8 cellular contexts compared by ENCODE assay signal in the genomic region with DNA sequence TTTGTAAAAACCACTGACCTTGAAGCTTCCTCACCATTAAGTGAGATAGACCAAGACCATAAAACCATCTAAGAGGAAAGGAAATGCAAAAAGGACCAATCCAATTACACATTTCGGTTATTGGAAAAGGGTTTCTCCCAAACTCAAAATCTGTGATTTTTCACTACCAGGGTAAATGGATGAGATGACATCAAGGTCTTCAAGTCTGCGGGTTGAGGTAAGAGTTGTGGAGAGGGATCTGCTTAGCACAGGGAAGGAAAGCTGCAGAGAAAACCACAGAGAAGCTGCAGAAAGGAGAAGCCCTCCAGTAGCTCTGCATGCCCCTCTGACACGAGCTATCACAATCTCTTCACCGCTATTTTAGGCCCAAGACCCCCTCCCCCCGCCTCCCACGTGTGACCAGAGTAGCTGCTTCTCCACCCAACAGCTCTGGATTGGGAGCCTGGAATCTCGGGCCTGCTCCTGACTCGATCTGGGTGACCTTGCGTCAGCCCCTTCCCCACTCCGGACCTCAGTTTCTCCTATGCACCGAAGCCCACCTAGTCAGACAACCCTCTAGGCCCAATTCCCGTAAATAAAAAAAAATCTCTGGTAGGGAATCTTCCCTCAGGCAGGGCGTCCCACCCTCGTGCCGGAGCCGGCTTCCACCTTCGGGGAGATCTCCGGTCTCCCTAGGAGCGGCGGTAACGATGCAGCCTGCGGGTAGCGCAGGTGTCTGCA. TPM values are rescaled to one million over a fixed set of nuclear protein-coding genes. Genes with fewer than 3 reads are reported as not detected.
DNase-seq lines count a peak whose midpoint lies in the region; ATAC-seq and TF ChIP-seq lines count a peak whose summit lies in the region.

No MANE protein-coding gene starts in this region.

- no peaks in the 10 kb centered on the region for H3K9me3 ChIP-seq in smooth muscle cell (replicated peaks; ENCODE audit: low read depth)

- H3K4me2 ChIP-seq in smooth muscle cell, result peak overlapping the region; percentile 86

- no peak for TF ChIP-seq CTCF in NB4 (IDR thresholded peaks at IDR 0.05; ENCODE audit: low read depth, low read length)
- TF ChIP-seq CTCF in smooth muscle cell (IDR thresholded peaks at IDR 0.05; ENCODE audit: borderline replicate concordance, insufficient read depth, poor library complexity, severe bottlenecking), result no peak

- ATAC-seq in HG03460 (IDR thresholded peaks at IDR 0.05; ENCODE audit: unreplicated experiment) (no peak), HG03039 (IDR thresholded peaks at IDR 0.05; ENCODE audit: unreplicated experiment) (no peak)

- no peaks in the 10 kb centered on the region for H3K36me3 ChIP-seq in smooth muscle cell (ENCODE audit: low read depth)

- H3K27ac ChIP-seq in adipose tissue (ENCODE audit: low read depth, low read length) (peak overlapping the region; percentile 47), smooth muscle cell (ENCODE audit: low read depth) (peak overlapping the region; percentile 86)

- peaks cover 4% of the 10 kb centered on the region for H3F3A ChIP-seq in smooth muscle cell (ENCODE audit: low read depth)

- peak overlapping the region; percentile 82 for H3K9ac ChIP-seq in smooth muscle cell (ENCODE audit: low read depth)

- peaks cover 57% of the 10 kb centered on the region for H3K79me2 ChIP-seq in smooth muscle cell (ENCODE audit: low read depth)

- peaks cover 17% of the 10 kb centered on the region for H3K4me1 ChIP-seq in smooth muscle cell (ENCODE audit: low read depth)

- peak overlapping the region; percentile 59 for H2AFZ ChIP-seq in smooth muscle cell (ENCODE audit: low read depth)

- no peak for TF ChIP-seq POLR2A in NB4 (IDR thresholded peaks at IDR 0.05; ENCODE audit: extremely low read depth, insufficient read length)

- peak; percentile 50 for DNase-seq in activated CD4-positive, alpha-beta T cell treated with anti-CD3 and anti-CD28 coated beads for 48 hours
- no peak for DNase-seq in activated CD4-positive, alpha-beta T cell treated with anti-CD3 and anti-CD28 coated beads for 1 hour
- DNase-seq in NB4 (ENCODE audit: low read depth) (peak; percentile 90), iPS-NIHi11 (ENCODE audit: low spot score) (peak; percentile 24), smooth muscle cell (lab: John Stamatoyannopoulos, UW; ENCODE audit: unreplicated experiment) (no peak)

- 0 to 2% (median 2%) methylated on average over 23 of the region's 23 CpGs for WGBS in adipose tissue, 3 donors
- 2% methylated on average over 23 of the region's 23 CpGs for WGBS in smooth muscle cell (ENCODE audit: low lambda C conversion rate)

- H3K4me3 ChIP-seq in NB4 (ENCODE audit: low read depth, low read length) (peak overlapping the region; percentile 83), smooth muscle cell (peak overlapping the region; percentile 70)

- peaks cover 46% of the 10 kb centered on the region for H4K20me1 ChIP-seq in smooth muscle cell (ENCODE audit: low read depth)

- no peaks in the 10 kb centered on the region for H3K27me3 ChIP-seq in smooth muscle cell (ENCODE audit: low read depth)

RNA-seq across cellular contexts. Expression of gene NAA25, which starts 0.7 kb away (rescaled TPM):
- 1 to 10 TPM; 4.0 to 6.5 (median 4.3) TPM for polyA plus RNA-seq in adipose tissue
- total RNA-seq in smooth muscle cell, result 19.1 and 19.8 TPM in 2 replicates
- polyA plus RNA-seq in smooth muscle cell, result 13.1 and 14.7 TPM in 2 replicates

RNA-seq across cellular contexts. Expression of gene TRAFD1, which starts 17.5 kb away (rescaled TPM):
- polyA plus RNA-seq in adipose tissue, result 10 to 100 TPM in 2 of 3 donors, 1 to 10 TPM in 1; 8.4 to 21.7 (median 16.2) TPM
- total RNA-seq in smooth muscle cell, result 21.7 and 30.2 TPM in 2 replicates
- polyA plus RNA-seq in smooth muscle cell, result 40.7 and 44.8 TPM in 2 replicates

Comparison
In these comparisons a context has a peak if more than half of its experiments do, and no peak if none do; other contexts are left out.
1. DNase-seq: peak in activated CD4-positive, alpha-beta T cell treated with anti-CD3 and anti-CD28 coated beads for 48 hours (single experiment), NB4 (single experiment) and iPS-NIHi11 (single experiment); none in activated CD4-positive, alpha-beta T cell treated with anti-CD3 and anti-CD28 coated beads for 1 hour (single experiment) and smooth muscle cell (single experiment).